ENCODE assay signal across 10 cellular contexts in genomic region chr15:68815598-68815997, GRCh38. TPM values are rescaled to one million over a fixed set of nuclear protein-coding genes. Genes with fewer than 3 reads are reported as not detected.
DNase-seq lines count a peak whose midpoint lies in the region; ATAC-seq, FAIRE-seq and TF ChIP-seq lines count a peak whose summit lies in the region.
"Had no signal": no experiment of that assay in that cellular context is flagged by ENCODE, and none has a peak within 500 bp of the region (broad histone marks: within the 10 kb centered on the region; RNA-seq: fewer than 3 reads in every experiment).

No MANE protein-coding gene starts in this region.

- H3K27me3 Mint-ChIP-seq in activated CD8-positive, alpha-beta T cell treated with anti-CD3 and anti-CD28 coated beads, Interleukin-2, amount 10 ng/mL, durations not matched to agents 7 days and 5 days (ENCODE audit: low read depth): no peaks in the 10 kb centered on the region

- CTCF ChIA-PET in HEK293 (lab: Yijun Ruan, JAX): interaction anchor here (0.6 to 1.8 kb wide), 4 partner anchors 11 to 123 kb away, joined by 3 to 4 read pairs (median 3); no protein-coding TSS in a partner anchor
- CTCF ChIA-PET in activated CD8-positive, alpha-beta T cell treated with anti-CD3 and anti-CD28 coated beads, Interleukin-2, amount 10 ng/mL, durations not matched to agents 7 days and 5 days (lab: Charles Lee): interaction anchor here (0.9 to 2.8 kb wide), 5 partner anchors 13 to 265 kb away, joined by 3 to 16 read pairs (median 5); no protein-coding TSS in a partner anchor

- H3K36me3 ChIP-seq in HEK293 (ENCODE audit: control insufficient read depth in 2 of 2, insufficient read depth in 1 of 2, low read length in 2 of 2): peaks cover 0 to 5% of the 10 kb centered on the region in 2 experiments; a peak in 2 of 3 replicates

- peaks cover 47% of the 10 kb centered on the region for H3K36me3 Mint-ChIP-seq in activated CD8-positive, alpha-beta T cell treated with anti-CD3 and anti-CD28 coated beads, Interleukin-2, amount 10 ng/mL, durations not matched to agents 7 days and 5 days (ENCODE audit: low read depth)

- no peak overlapping the region for H3K4me3 ChIP-seq in HEK293 (ENCODE audit: low read depth, low read length)

- peaks cover 24% of the 10 kb centered on the region for H3K4me1 ChIP-seq in HEK293 (ENCODE audit: control insufficient read depth, insufficient read depth, low read length)

- no peak overlapping the region for H3K27ac ChIP-seq in HEK293 (ENCODE audit: extremely low read depth, low read depth, low read length)

- H3K4me1 Mint-ChIP-seq in activated CD8-positive, alpha-beta T cell treated with anti-CD3 and anti-CD28 coated beads, Interleukin-2, amount 10 ng/mL, durations not matched to agents 7 days and 5 days (ENCODE audit: low read depth): peaks cover 52% of the 10 kb centered on the region

- POLR2A ChIA-PET in HEK293 (lab: Yijun Ruan, JAX): interaction anchor here (1.6 to 2.5 kb wide), 2 partner anchors 17 to 20 kb away, joined by 4 to 5 read pairs; no protein-coding TSS in a partner anchor
- POLR2A ChIA-PET in activated CD8-positive, alpha-beta T cell treated with anti-CD3 and anti-CD28 coated beads, Interleukin-2, amount 10 ng/mL, durations not matched to agents 7 days and 5 days (lab: Charles Lee): interaction anchor here (2.0 to 5.8 kb wide), 3 partner anchors 18 to 25 kb away, joined by 12 to 61 read pairs (median 34); no protein-coding TSS in a partner anchor

- no peak for ATAC-seq in activated CD8-positive, alpha-beta T cell treated with anti-CD3 and anti-CD28 coated beads, Interleukin-2, amount 10 ng/mL, durations not matched to agents 7 days and 5 days
- no peak for ATAC-seq in GM21360 (IDR thresholded peaks at IDR 0.05; ENCODE audit: unreplicated experiment)
- ATAC-seq in HG02759 (IDR thresholded peaks at IDR 0.05; ENCODE audit: unreplicated experiment): no peak

- H3K9me3 Mint-ChIP-seq in activated CD8-positive, alpha-beta T cell treated with anti-CD3 and anti-CD28 coated beads, Interleukin-2, amount 10 ng/mL, durations not matched to agents 7 days and 5 days (ENCODE audit: insufficient read depth): no peaks in the 10 kb centered on the region

- TF ChIP-seq CTCF in HEK293 (tag by site-specific recombination; IDR thresholded peaks at IDR 0.05): no peak

- H3K27ac Mint-ChIP-seq in activated CD8-positive, alpha-beta T cell treated with anti-CD3 and anti-CD28 coated beads, Interleukin-2, amount 10 ng/mL, durations not matched to agents 7 days and 5 days: peak overlapping the region; percentile 95

- no peak for FAIRE-seq in GM19239 (lab: Jason Lieb, UNC)

- no peaks in the 10 kb centered on the region for H3K9me3 ChIP-seq in HEK293 (ENCODE audit: control insufficient read depth, insufficient read depth, low read depth, low read length)

- peak overlapping the region; percentile 100 for H3K4me3 Mint-ChIP-seq in activated CD8-positive, alpha-beta T cell treated with anti-CD3 and anti-CD28 coated beads, Interleukin-2, amount 10 ng/mL, durations not matched to agents 7 days and 5 days

- DNase-seq in CD1c-positive myeloid dendritic cell (ENCODE audit: extremely low spot score): peak; percentile 16
- DNase-seq in activated CD8-positive, alpha-beta T cell treated with anti-CD3 and anti-CD28 coated beads, Interleukin-2, amount 10 ng/mL, durations not matched to agents 7 days and 5 days: no peak
- DNase-seq in myocyte (ENCODE audit: low read depth): peak; percentile 57
- no peak for DNase-seq in GM19239 (ENCODE audit: insufficient read length, low spot score)
- DNase-seq in hippocampal formation (lab: John Stamatoyannopoulos, UW): no peak
- DNase-seq: activated CD4-positive, alpha-beta T cell treated with anti-CD3 and anti-CD28 coated beads for 1 hour; NCI-H146 had no signal

TF ChIP-seq in HEK293, 187 proteins besides CTCF, POLR2A, EP300 and RAD21 (continues in another document):
- TF ChIP-seq ZBTB20 (tag by site-specific recombination; IDR thresholded peaks at IDR 0.05) (peak; percentile 73), KLF17 (tag by site-specific recombination; IDR thresholded peaks at IDR 0.05) (0 out of 2 replicates have a peak, but pooled peaks have one; percentile 30), TSHZ1 (tag by site-specific recombination; IDR thresholded peaks at IDR 0.05; ENCODE audit: borderline replicate concordance) (no peak), ZFP69B (tag by site-specific recombination; IDR thresholded peaks at IDR 0.05) (no peak), ZNF664 (tag by site-specific recombination; IDR thresholded peaks at IDR 0.05) (peak; percentile 87), ZNF10 (tag by site-specific recombination; IDR thresholded peaks at IDR 0.05) (peak; percentile 40; the same call in 1 of the 2 replicates), ZNF280D (tag by site-specific recombination; IDR thresholded peaks at IDR 0.05) (no peak), ZNF629 (tag by site-specific recombination; IDR thresholded peaks at IDR 0.05) (peak; percentile 25; the same call in 1 of the 2 replicates), ZNF341 (tag by site-specific recombination; IDR thresholded peaks at IDR 0.05; ENCODE audit: low read depth) (peak; percentile 39), SCRT1 (tag by site-specific recombination; IDR thresholded peaks at IDR 0.05; ENCODE audit: borderline replicate concordance) (peak; percentile 65; the same call in 1 of the 2 replicates), ZNF660 (tag by site-specific recombination; IDR thresholded peaks at IDR 0.05) (peak; percentile 58; the same call in 1 of the 2 replicates), ZNF626 (tag by site-specific recombination; IDR thresholded peaks at IDR 0.05) (no peak), ZNF580 (tag by site-specific recombination; IDR thresholded peaks at IDR 0.05) (0 out of 2 replicates have a peak, but pooled peaks have one; percentile 42), SCRT2 (tag by site-specific recombination; IDR thresholded peaks at IDR 0.05) (peak; percentile 93)

RNA-seq across cellular contexts. Expression of gene ANP32A, which starts 5.1 kb away (rescaled TPM):
- total RNA-seq in activated CD8-positive, alpha-beta T cell treated with anti-CD3 and anti-CD28 coated beads, Interleukin-2, amount 10 ng/mL, durations not matched to agents 7 days and 5 days: 100 to 1,000 TPM; 227 TPM
- total RNA-seq in myocyte: 44.4 and 55.4 TPM in 2 replicates
- polyA plus RNA-seq in myocyte (2012): 89.7 TPM

Comparison
In these comparisons a context has a peak if more than half of its experiments do, and no peak if none do; other contexts are left out.
1. DNase-seq: peak in CD1c-positive myeloid dendritic cell (single experiment) and myocyte (single experiment); none in activated CD8-positive, alpha-beta T cell treated with anti-CD3 and anti-CD28 coated beads, Interleukin-2, amount 10 ng/mL, durations not matched to agents 7 days and 5 days (single experiment), GM19239 (single experiment) and hippocampal formation (0 of 2).